10 cellular contexts compared by ENCODE assay signal in genomic region chr12:52035926-52036325, GRCh38. TPM values are rescaled to one million over a fixed set of nuclear protein-coding genes. Genes with fewer than 3 reads are reported as not detected.
DNase-seq lines count a peak whose midpoint lies in the region; ATAC-seq and TF ChIP-seq lines count a peak whose summit lies in the region.
"Had no signal": no experiment of that assay in that cellular context is flagged by ENCODE, and none has a peak within 500 bp of the region (broad histone marks: within the 10 kb centered on the region; RNA-seq: fewer than 3 reads in every experiment).

No MANE protein-coding gene starts in this region.

- no peak overlapping the region for H3K23ac ChIP-seq in mesendoderm (ENCODE audit: low read length)

- H3K27me3 ChIP-seq in mesendoderm (ENCODE audit: insufficient read depth, low read length, poor library complexity) (no peaks in the 10 kb centered on the region), suprapubic skin (no peaks in the 10 kb centered on the region)

- H3K4me3 ChIP-seq in mesendoderm (ENCODE audit: low read length): no peak overlapping the region
- no peak overlapping the region for H3K4me3 ChIP-seq in suprapubic skin

- TF ChIP-seq POLR2A in suprapubic skin (IDR thresholded peaks at IDR 0.05): no peak

- no peak overlapping the region for H3K9ac ChIP-seq in mesendoderm (ENCODE audit: low read length)

- H3K4me2 ChIP-seq in mesendoderm (ENCODE audit: low read length): no peak overlapping the region

- peaks cover 56% of the 10 kb centered on the region for H3K4me1 Mint-ChIP-seq in activated CD4-positive, alpha-beta T cell treated with anti-CD3 and anti-CD28 coated beads, Interleukin-2, amount 10 ng/mL, durations not matched to agents 24 days and 14 days
- H3K4me1 Mint-ChIP-seq in activated naive CD8-positive, alpha-beta T cell (ENCODE audit: low read depth): peaks cover 67% of the 10 kb centered on the region

- H3K79me1 ChIP-seq in mesendoderm (ENCODE audit: low read length): peaks cover 9% of the 10 kb centered on the region

- H3K27ac ChIP-seq in mesendoderm (ENCODE audit: low read depth, low read length) (no peak overlapping the region), suprapubic skin (peak overlapping the region; percentile 78)

- peak overlapping the region; percentile 37 for H2AK5ac ChIP-seq in mesendoderm (ENCODE audit: low read length)

- H3K9me3 Mint-ChIP-seq in activated CD4-positive, alpha-beta T cell treated with anti-CD3 and anti-CD28 coated beads, Interleukin-2, amount 10 ng/mL, durations not matched to agents 24 days and 14 days: no peaks in the 10 kb centered on the region
- no peaks in the 10 kb centered on the region for H3K9me3 Mint-ChIP-seq in activated naive CD8-positive, alpha-beta T cell (ENCODE audit: low read depth)

- no peak overlapping the region for H2BK5ac ChIP-seq in mesendoderm (ENCODE audit: low read length)

- peaks cover 3% of the 10 kb centered on the region for H3K4me1 ChIP-seq in mesendoderm (ENCODE audit: control insufficient read depth, low read depth, low read length)
- H3K4me1 ChIP-seq in suprapubic skin: peaks cover 52% of the 10 kb centered on the region

- H2BK15ac ChIP-seq in mesendoderm (replicated peaks; ENCODE audit: low read depth): no peak overlapping the region

- no peak overlapping the region for H3K18ac ChIP-seq in mesendoderm (ENCODE audit: low read length)

- no peak overlapping the region for H2BK120ac ChIP-seq in mesendoderm (ENCODE audit: low read depth, low read length)

- H3K56ac ChIP-seq in mesendoderm (ENCODE audit: low read length): no peak overlapping the region

- no peak for DNase-seq in activated CD4-positive, alpha-beta T cell treated with anti-CD3 and anti-CD28 coated beads, Interleukin-2, amount 10 ng/mL, durations not matched to agents 24 days and 14 days
- DNase-seq in activated CD4-positive, alpha-beta T cell treated with anti-CD3 and anti-CD28 coated beads, Interleukin-2, amount 50 U/mL, for 1 hour: no peak
- DNase-seq in mesendoderm (no peak), suprapubic skin (ENCODE audit: low spot score in 2 of 2) (no peak)
- DNase-seq in stimulated activated CD4-positive, alpha-beta T cell treated with anti-CD3 and anti-CD28 coated beads, Interleukin-12 subunit alpha, Interleukin-12 subunit beta, amount 100 ng/mL, for 4 hours: no peak
- DNase-seq: NCI-H187 treated with DMSO at 0.1 percent for 48 hours, SK-N-SH had no signal

- peak overlapping the region; percentile 47 for H3K27ac Mint-ChIP-seq in activated CD4-positive, alpha-beta T cell treated with anti-CD3 and anti-CD28 coated beads, Interleukin-2, amount 10 ng/mL, durations not matched to agents 24 days and 14 days
- H3K27ac Mint-ChIP-seq in activated naive CD8-positive, alpha-beta T cell: no peak overlapping the region

- H3K4ac ChIP-seq in mesendoderm (ENCODE audit: low read depth, low read length): no peak overlapping the region

- H3K36me3 Mint-ChIP-seq in activated CD4-positive, alpha-beta T cell treated with anti-CD3 and anti-CD28 coated beads, Interleukin-2, amount 10 ng/mL, durations not matched to agents 24 days and 14 days (ENCODE audit: low read depth): no peaks in the 10 kb centered on the region
- H3K36me3 Mint-ChIP-seq in activated naive CD8-positive, alpha-beta T cell: no peaks in the 10 kb centered on the region

- ATAC-seq in GM18498 (IDR thresholded peaks at IDR 0.05; ENCODE audit: unreplicated experiment) (no peak), GM18861 (IDR thresholded peaks at IDR 0.05; ENCODE audit: unreplicated experiment) (no peak)

- H3K79me2 ChIP-seq in mesendoderm (ENCODE audit: control insufficient read depth, insufficient read depth, low read length): no peaks in the 10 kb centered on the region

- no peak for TF ChIP-seq CTCF in suprapubic skin (IDR thresholded peaks at IDR 0.05)

- peak overlapping the region; percentile 66 for H3K4me3 Mint-ChIP-seq in activated CD4-positive, alpha-beta T cell treated with anti-CD3 and anti-CD28 coated beads, Interleukin-2, amount 10 ng/mL, durations not matched to agents 24 days and 14 days
- H3K4me3 Mint-ChIP-seq in activated naive CD8-positive, alpha-beta T cell: peak overlapping the region; percentile 79

- peaks cover 20% of the 10 kb centered on the region for H3K27me3 Mint-ChIP-seq in activated CD4-positive, alpha-beta T cell treated with anti-CD3 and anti-CD28 coated beads, Interleukin-2, amount 10 ng/mL, durations not matched to agents 24 days and 14 days
- H3K27me3 Mint-ChIP-seq in activated naive CD8-positive, alpha-beta T cell: no peaks in the 10 kb centered on the region

- no peaks in the 10 kb centered on the region for H3K9me3 ChIP-seq in suprapubic skin
- H3K9me3 ChIP-seq: SK-N-SH had no signal

- no peak for TF ChIP-seq EP300 in suprapubic skin (IDR thresholded peaks at IDR 0.05)

- no peak overlapping the region for H4K8ac ChIP-seq in mesendoderm (ENCODE audit: low read depth, low read length)

- no peak overlapping the region for H4K5ac ChIP-seq in mesendoderm (ENCODE audit: low read length)

- H3K36me3 ChIP-seq in mesendoderm (ENCODE audit: control insufficient read depth, insufficient read depth, low read length): no peaks in the 10 kb centered on the region
- no peaks in the 10 kb centered on the region for H3K36me3 ChIP-seq in suprapubic skin

- intact Hi-C loops in activated CD4-positive, alpha-beta T cell treated with anti-CD3 and anti-CD28 coated beads, Interleukin-2, amount 10 ng/mL, durations not matched to agents 24 days and 14 days (cut with micrococcal nuclease): loop anchor here (1.0 kb wide), 1 partner anchor 11 kb away; no protein-coding TSS in a partner anchor

- WGBS in mesendoderm (ENCODE audit: extremely low coverage, insufficient coverage, low lambda C conversion rate): no CpG with 5 or more reads among the region's 2 CpGs
- 71% methylated on average over 2 of the region's 2 CpGs for whole genome bisulfite sequencing in suprapubic skin

RNA-seq across cellular contexts. Expression of gene NR4A1, which starts 15.3 kb away (rescaled TPM):
- 55.0 and 57.7 TPM in 2 replicates for total RNA-seq in activated CD4-positive, alpha-beta T cell treated with anti-CD3 and anti-CD28 coated beads, Interleukin-2, amount 10 ng/mL, durations not matched to agents 24 days and 14 days
- 10.5 TPM for polyA plus RNA-seq in mesendoderm (2013, experiment 1 of 2)
- 10.7 TPM for polyA plus RNA-seq in mesendoderm (2013, experiment 2 of 2)
- total RNA-seq in suprapubic skin: 100 to 1,000 TPM; 141 to 775 (median 422) TPM

RNA-seq across cellular contexts. Expression of gene TAMALIN, which starts 29.2 kb away (rescaled TPM):
- total RNA-seq in activated CD4-positive, alpha-beta T cell treated with anti-CD3 and anti-CD28 coated beads, Interleukin-2, amount 10 ng/mL, durations not matched to agents 24 days and 14 days: 10.4 and 12.4 TPM in 2 replicates
- 0.95 TPM for polyA plus RNA-seq in mesendoderm (2013, experiment 1 of 2)
- polyA plus RNA-seq in mesendoderm (2013, experiment 2 of 2): 0.91 TPM
- total RNA-seq in suprapubic skin: 10 to 100 TPM; 11.5 to 14.5 (median 12.5) TPM

RNA-seq across cellular contexts. Expression of gene ATG101, which starts 33.9 kb away (rescaled TPM):
- 51.2 and 61.4 TPM in 2 replicates for total RNA-seq in activated CD4-positive, alpha-beta T cell treated with anti-CD3 and anti-CD28 coated beads, Interleukin-2, amount 10 ng/mL, durations not matched to agents 24 days and 14 days
- 30.6 TPM for polyA plus RNA-seq in mesendoderm (2013, experiment 1 of 2)
- polyA plus RNA-seq in mesendoderm (2013, experiment 2 of 2): 30.0 TPM
- total RNA-seq in suprapubic skin: 10 to 100 TPM; 39.5 to 76.1 (median 56.5) TPM

RNA-seq across cellular contexts. Expression of gene SMIM41, which starts 43.6 kb away (rescaled TPM):
- total RNA-seq in activated CD4-positive, alpha-beta T cell treated with anti-CD3 and anti-CD28 coated beads, Interleukin-2, amount 10 ng/mL, durations not matched to agents 24 days and 14 days: 0.19 TPM in 1 of 2 replicates, not detected in the other
- polyA plus RNA-seq in mesendoderm (2013, experiment 1 of 2): 0.03 TPM
- polyA plus RNA-seq in mesendoderm (2013, experiment 2 of 2): not detected
- under 1 TPM in 2 of 4 donors, not detected in 2; 0.51 to 0.57 TPM for total RNA-seq in suprapubic skin
- polyA plus RNA-seq: SK-N-SH had no signal
